25 cellular contexts compared by ENCODE assay signal in genomic region chr15:101381671-101382212, GRCh38.
A peak's percentile ranks its signal among the peaks of the same experiment; 100 is the strongest.
DNase-seq lines count a peak whose midpoint lies in the region; ATAC-seq and TF ChIP-seq lines count a peak whose summit lies in the region.
"Had no signal": no experiment of that assay in that cellular context is flagged by ENCODE, and none has a peak within 500 bp of the region (broad histone marks: within the 10 kb centered on the region; RNA-seq: fewer than 3 reads in every experiment).

No MANE protein-coding gene starts in this region.

- no CpG with 5 or more reads among the region's 14 CpGs for WGBS in neuronal stem cell (ENCODE audit: extremely low coverage in 2 of 2, insufficient read length in 2 of 2, insufficient replicate concordance in 1 of 2), 2 donors

- ATAC-seq in GM18520 (IDR thresholded peaks at IDR 0.05; ENCODE audit: unreplicated experiment), result no peak
- no peak for ATAC-seq in HG03045 (IDR thresholded peaks at IDR 0.05; ENCODE audit: unreplicated experiment)
- ATAC-seq: activated T-helper 17 cell treated with anti-CD3 and anti-CD28 coated beads, Interleukin-2, amount 50 U/mL, for 72 hours; GM12878; left colon; stimulated activated naive B cell treated with anti-CD40 and anti-IgM and Interleukin-4, amounts not matched to agents 10 μg/mL and 1 μg/mL and 100 μg/mL, for 72 hours; WTC11 had no signal

- no peak overlapping the region for H2BK5ac ChIP-seq in neuronal stem cell (ENCODE audit: low read length)

- H2BK15ac ChIP-seq in neuronal stem cell (ENCODE audit: low read length), result no peak overlapping the region

- no peaks in the 10 kb centered on the region for H3K36me3 ChIP-seq in WERI-Rb-1
- H3K36me3 ChIP-seq in neuronal stem cell (replicated peaks in 1 of 2; ENCODE audit: control insufficient read depth in 2 of 2, insufficient read depth in 2 of 2, low read length in 2 of 2), result peaks cover 0 to 28% of the 10 kb centered on the region in 2 donors
- H3K36me3 ChIP-seq: suprapubic skin had no signal

- no peaks in the 10 kb centered on the region for H3K79me1 ChIP-seq in neuronal stem cell (ENCODE audit: low read depth, low read length)

- H2BK12ac ChIP-seq in neuronal stem cell (ENCODE audit: low read length), result no peak overlapping the region

- H4K91ac ChIP-seq in neuronal stem cell (ENCODE audit: low read depth, low read length, poor library complexity), result no peak overlapping the region

- no peak overlapping the region for H3K9ac ChIP-seq in neuronal stem cell (ENCODE audit: low read depth, low read length, poor library complexity)

- peak overlapping the region; percentile 22 for H3K18ac ChIP-seq in neuronal stem cell (ENCODE audit: low read length)

- H3K27ac ChIP-seq in WERI-Rb-1 (peak overlapping the region; percentile 48), neuronal stem cell (replicated peaks; ENCODE audit: low read length) (no peak overlapping the region)
- H3K27ac ChIP-seq: SK-N-MC, suprapubic skin had no signal

- H3K4me2 ChIP-seq in neuronal stem cell (ENCODE audit: insufficient read depth, low read length, poor library complexity, severe bottlenecking), result no peak overlapping the region

- H3K23ac ChIP-seq in neuronal stem cell (ENCODE audit: low read depth, low read length, poor library complexity), result no peak overlapping the region

- DNase-seq in CD1c-positive myeloid dendritic cell (ENCODE audit: extremely low spot score) (peak; percentile 16), MV-4-11 (lab: John Stamatoyannopoulos, UW) (peak; percentile 87), WERI-Rb-1 (no peak), neuronal stem cell (ENCODE audit: low spot score) (no peak), DMS 273 treated with DMSO at 0.1 percent for 48 hours (lab: John Stamatoyannopoulos, UW) (no peak)
- DNase-seq: activated CD8-positive, alpha-beta memory T cell treated with anti-CD3 and anti-CD28 coated beads, Interleukin-2, amount 50 U/mL, for 48 hours; activated naive CD8-positive, alpha-beta T cell treated with anti-CD3 and anti-CD28 coated beads, Interleukin-2, amount 10 ng/mL, durations not matched to agents 7 days and 5 days; C1 segment of cervical spinal cord; Calu3; dermis blood vessel endothelial cell; head of caudate nucleus; left colon; mesenchymal stem cell; MG63; NCI-H2171 treated with DMSO at 0.1 percent for 48 hours; NCI-H524; stimulated activated CD4-positive, alpha-beta T cell treated with anti-CD3 and anti-CD28 coated beads, Interleukin-2, amount 100 ng/mL, for 48 hours; stimulated activated naive B cell treated with anti-CD40 and anti-IgM and Interleukin-4, amounts not matched to agents 10 μg/mL and 1 μg/mL and 100 μg/mL, for 72 hours had no signal

- TF ChIP-seq CTCF in WERI-Rb-1 (IDR thresholded peaks at IDR 0.05; ENCODE audit: low read depth, low read length), result no peak

- H2AFZ ChIP-seq in neuronal stem cell (ENCODE audit: low read length), result no peak overlapping the region

- peaks cover 0 to 2% of the 10 kb centered on the region in 2 donors for H3K4me1 ChIP-seq in neuronal stem cell (ENCODE audit: control insufficient read depth in 2 of 2, insufficient read depth in 1 of 2, low read depth in 1 of 2, low read length in 2 of 2)

- no peak overlapping the region for H3K14ac ChIP-seq in neuronal stem cell (ENCODE audit: low read length)

- no peak overlapping the region for H2BK120ac ChIP-seq in neuronal stem cell (ENCODE audit: low read depth, low read length)

- no peak overlapping the region for H3K4ac ChIP-seq in neuronal stem cell (ENCODE audit: low read length)

- H3K27me3 ChIP-seq in WERI-Rb-1 (ENCODE audit: insufficient read depth, low read depth, severe bottlenecking) (no peaks in the 10 kb centered on the region), neuronal stem cell (ENCODE audit: control insufficient read depth in 3 of 3, insufficient read depth in 3 of 3, low read depth in 1 of 3, low read length in 3 of 3) (no peaks in the 10 kb centered on the region)
- H3K27me3 ChIP-seq: MG63, suprapubic skin had no signal

- H2AK5ac ChIP-seq in neuronal stem cell (ENCODE audit: low read depth, low read length), result no peak overlapping the region

- H3K9me3 ChIP-seq in WERI-Rb-1 (ENCODE audit: severe bottlenecking) (no peaks in the 10 kb centered on the region), neuronal stem cell (replicated peaks in 1 of 2; ENCODE audit: control insufficient read depth in 2 of 2, insufficient read depth in 1 of 2, low read depth in 1 of 2, low read length in 2 of 2) (no peaks in the 10 kb centered on the region)
- H3K9me3 ChIP-seq: MG63, suprapubic skin had no signal

- H3K4me3 ChIP-seq in WERI-Rb-1 (ENCODE audit: low read depth, low read length) (no peak overlapping the region), neuronal stem cell (ENCODE audit: low read length in 2 of 2) (peak overlapping the region in 1 of 2 donors; percentile 20)
- H3K4me3 ChIP-seq: GM12878, MG63, SK-N-MC, suprapubic skin had no signal

- no peak overlapping the region for H4K8ac ChIP-seq in neuronal stem cell (ENCODE audit: low read depth, low read length)

Comparison
In these comparisons a context has a peak if more than half of its experiments do, and no peak if none do; other contexts are left out.
1. DNase-seq: peak in CD1c-positive myeloid dendritic cell (single experiment) and MV-4-11 (single experiment); none in WERI-Rb-1 (single experiment), neuronal stem cell (single experiment) and DMS 273 treated with DMSO at 0.1 percent for 48 hours (single experiment).